1 cellular context compared by ENCODE assay signal in the genomic region with DNA sequence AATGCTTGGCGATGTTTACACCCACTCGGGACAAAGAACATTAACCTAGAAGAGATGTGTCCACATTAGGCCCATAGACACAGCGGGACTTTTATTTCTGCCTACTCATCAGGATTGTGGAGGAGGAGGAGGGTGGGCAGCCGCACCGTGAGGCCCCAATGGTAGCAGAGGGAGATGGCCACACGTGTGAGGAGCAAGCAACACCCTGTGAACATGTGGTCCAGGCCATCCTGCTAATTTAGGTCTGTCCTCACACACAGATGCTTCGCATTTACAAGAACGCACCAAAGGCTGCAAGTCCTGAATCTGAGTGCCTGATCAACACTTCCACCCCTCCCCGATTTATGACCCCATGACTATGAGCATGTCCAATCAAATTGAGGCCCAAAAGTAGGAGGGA.
A peak's percentile ranks its signal among the peaks of the same experiment; 100 is the strongest.
TF ChIP-seq lines count a peak whose summit lies in the region.

No MANE protein-coding gene starts in this region.

TF ChIP-seq in HepG2, 621 proteins besides CTCF, POLR2A, EP300 and RAD21 (continued from another document):
- TF ChIP-seq, protein P1, sequence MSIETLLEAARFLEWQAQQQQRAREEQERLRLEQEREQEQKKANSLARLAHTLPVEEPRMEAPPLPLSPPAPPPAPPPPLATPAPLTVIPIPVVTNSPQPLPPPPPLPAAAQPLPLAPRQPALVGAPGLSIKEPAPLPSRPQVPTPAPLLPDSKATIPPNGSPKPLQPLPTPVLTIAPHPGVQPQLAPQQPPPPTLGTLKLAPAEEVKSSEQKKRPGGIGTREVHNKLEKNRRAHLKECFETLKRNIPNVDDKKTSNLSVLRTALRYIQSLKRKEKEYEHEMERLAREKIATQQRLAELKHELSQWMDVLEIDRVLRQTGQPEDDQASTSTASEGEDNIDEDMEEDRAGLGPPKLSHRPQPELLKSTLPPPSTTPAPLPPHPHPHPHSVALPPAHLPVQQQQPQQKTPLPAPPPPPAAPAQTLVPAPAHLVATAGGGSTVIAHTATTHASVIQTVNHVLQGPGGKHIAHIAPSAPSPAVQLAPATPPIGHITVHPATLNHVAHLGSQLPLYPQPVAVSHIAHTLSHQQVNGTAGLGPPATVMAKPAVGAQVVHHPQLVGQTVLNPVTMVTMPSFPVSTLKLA (IDR thresholded peaks at IDR 0.05), result peak; percentile 90
- TF ChIP-seq ZNF446 (CRISPR knock-in tag; IDR thresholded peaks at IDR 0.05) (no peak), GATAD1 (CRISPR knock-in tag; IDR thresholded peaks at IDR 0.05) (no peak), MAFK (conservative IDR thresholded peaks at IDR 0.05 in 1 of 2, IDR thresholded peaks at IDR 0.05 in 1 of 2; ENCODE audit: low read length in 2 of 2) (0 out of 4 replicates have a peak, but pooled peaks of 1 of the 2 experiments have one; percentile 17), ZNF790 (CRISPR knock-in tag; IDR thresholded peaks at IDR 0.05; ENCODE audit: borderline replicate concordance) (no peak), MBNL3 (CRISPR knock-in tag; conservative IDR thresholded peaks at IDR 0.05) (no peak), ZC3H4 (CRISPR knock-in tag; IDR thresholded peaks at IDR 0.05; ENCODE audit: borderline replicate concordance) (no peak)
- TF ChIP-seq, protein P2, sequence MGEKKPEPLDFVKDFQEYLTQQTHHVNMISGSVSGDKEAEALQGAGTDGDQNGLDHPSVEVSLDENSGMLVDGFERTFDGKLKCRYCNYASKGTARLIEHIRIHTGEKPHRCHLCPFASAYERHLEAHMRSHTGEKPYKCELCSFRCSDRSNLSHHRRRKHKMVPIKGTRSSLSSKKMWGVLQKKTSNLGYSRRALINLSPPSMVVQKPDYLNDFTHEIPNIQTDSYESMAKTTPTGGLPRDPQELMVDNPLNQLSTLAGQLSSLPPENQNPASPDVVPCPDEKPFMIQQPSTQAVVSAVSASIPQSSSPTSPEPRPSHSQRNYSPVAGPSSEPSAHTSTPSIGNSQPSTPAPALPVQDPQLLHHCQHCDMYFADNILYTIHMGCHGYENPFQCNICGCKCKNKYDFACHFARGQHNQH (CRISPR knock-in tag; IDR thresholded peaks at IDR 0.05), result no peak
